In genomic region chr4:6687947-6688878, GRCh38 we compare ENCODE assay signal across 8 cellular contexts. TPM values are rescaled to one million over a fixed set of nuclear protein-coding genes. Genes with fewer than 3 reads are reported as not detected.
A peak's percentile ranks its signal among the peaks of the same experiment; 100 is the strongest.
DNase-seq lines count a peak whose midpoint lies in the region; ATAC-seq and TF ChIP-seq lines count a peak whose summit lies in the region.

No MANE protein-coding gene starts in this region.

- H3K4me3 Mint-ChIP-seq in activated CD4-positive, alpha-beta T cell treated with anti-CD3 and anti-CD28 coated beads, Interleukin-2, amount 10 ng/mL, durations not matched to agents 7 days and 5 days, result peak overlapping the region; percentile 84
- H3K4me3 Mint-ChIP-seq in T-cell (peak overlapping the region; percentile 73 to 90 (median 79)), type B pancreatic cell (peak overlapping the region; percentile 65), WTC11 (no peak overlapping the region)

- ATAC-seq in T-cell (replicated peaks in 1 of 4), result no peak
- ATAC-seq in WTC11, result no peak; the same call in 1 of the 2 replicates

- peak overlapping the region; percentile 63 for H3K4me2 ChIP-seq in hepatocyte

- H3K36me3 ChIP-seq in hepatocyte (replicated peaks; ENCODE audit: insufficient read depth, low read depth), result no peaks in the 10 kb centered on the region

- peak overlapping the region; percentile 10 for H2AFZ ChIP-seq in hepatocyte

- DNase-seq in activated CD4-positive, alpha-beta T cell treated with anti-CD3 and anti-CD28 coated beads, Interleukin-2, amount 10 ng/mL, durations not matched to agents 7 days and 5 days, result no peak
- no peak for DNase-seq in activated CD4-positive, alpha-beta T cell treated with anti-CD3 and anti-CD28 coated beads, Interleukin-2, amount 50 U/mL, for 48 hours
- DNase-seq in T-cell (no peak), hepatocyte (ENCODE audit: low spot score) (peak; percentile 70), type B pancreatic cell (ENCODE audit: extremely low spot score, unreplicated experiment) (no peak), DMS153 treated with DMSO at 0.1 percent for 48 hours (lab: John Stamatoyannopoulos, UW; ENCODE audit: unreplicated experiment) (no peak), WTC11 (ENCODE audit: low spot score) (no peak), COR-L47 (lab: John Stamatoyannopoulos, UW) (no peak)

- H3K4me3 ChIP-seq in hepatocyte, result no peak overlapping the region

- TF ChIP-seq CTCF in hepatocyte (IDR thresholded peaks at IDR 0.05; ENCODE audit: poor library complexity) (peak; percentile 17), type B pancreatic cell (conservative IDR thresholded peaks at IDR 0.05) (peak; percentile 35), WTC11 (IDR thresholded peaks at IDR 0.05) (no peak)

- H3K79me2 ChIP-seq in hepatocyte, result peaks cover 10% of the 10 kb centered on the region

- H4K20me1 ChIP-seq in hepatocyte (ENCODE audit: insufficient read depth, poor library complexity, severe bottlenecking), result no peaks in the 10 kb centered on the region

- no peaks in the 10 kb centered on the region for H3K9me2 ChIP-seq in hepatocyte (replicated peaks; ENCODE audit: insufficient read depth)

- no peaks in the 10 kb centered on the region for H3K27me3 Mint-ChIP-seq in activated CD4-positive, alpha-beta T cell treated with anti-CD3 and anti-CD28 coated beads, Interleukin-2, amount 10 ng/mL, durations not matched to agents 7 days and 5 days
- no peaks in the 10 kb centered on the region for H3K27me3 Mint-ChIP-seq in T-cell
- no peaks in the 10 kb centered on the region for H3K27me3 Mint-ChIP-seq in type B pancreatic cell
- peaks cover 4% of the 10 kb centered on the region; the same call in 1 of the 2 replicates for H3K27me3 Mint-ChIP-seq in WTC11 (ENCODE audit: low read depth)

- H3K4me1 Mint-ChIP-seq in activated CD4-positive, alpha-beta T cell treated with anti-CD3 and anti-CD28 coated beads, Interleukin-2, amount 10 ng/mL, durations not matched to agents 7 days and 5 days, result peaks cover 77% of the 10 kb centered on the region
- H3K4me1 Mint-ChIP-seq in T-cell (peaks cover 48 to 74% (median 69%) of the 10 kb centered on the region in 3 donors), type B pancreatic cell (ENCODE audit: unreplicated experiment) (peaks cover 28% of the 10 kb centered on the region), WTC11 (peaks cover 27% of the 10 kb centered on the region)

- peaks cover 37% of the 10 kb centered on the region for H3K4me1 ChIP-seq in hepatocyte (ENCODE audit: insufficient read depth)

- peaks cover 33% of the 10 kb centered on the region for H3K36me3 Mint-ChIP-seq in activated CD4-positive, alpha-beta T cell treated with anti-CD3 and anti-CD28 coated beads, Interleukin-2, amount 10 ng/mL, durations not matched to agents 7 days and 5 days (ENCODE audit: low read depth)
- H3K36me3 Mint-ChIP-seq in T-cell (peaks cover 2% of the 10 kb centered on the region), type B pancreatic cell (peaks cover 3% of the 10 kb centered on the region), WTC11 (no peaks in the 10 kb centered on the region)

- POLR2A ChIA-PET in activated CD4-positive, alpha-beta T cell treated with anti-CD3 and anti-CD28 coated beads, Interleukin-2, amount 10 ng/mL, durations not matched to agents 7 days and 5 days (lab: Charles Lee), result interaction anchor here (0.6 to 1.0 kb wide), 2 partner anchors 13 kb away, joined by 3 to 4 read pairs; no protein-coding TSS in a partner anchor
- POLR2A ChIA-PET in T-cell (lab: Charles Lee) (interaction anchor here (0.9 to 1.2 kb wide), 2 partner anchors 14 to 105 kb away, joined by 3 to 4 read pairs; no protein-coding TSS in a partner anchor), WTC11 (lab: Charles Lee) (no interaction called here)

- no peaks in the 10 kb centered on the region for H3K9me3 Mint-ChIP-seq in activated CD4-positive, alpha-beta T cell treated with anti-CD3 and anti-CD28 coated beads, Interleukin-2, amount 10 ng/mL, durations not matched to agents 7 days and 5 days
- no peaks in the 10 kb centered on the region for H3K9me3 Mint-ChIP-seq in T-cell
- no peaks in the 10 kb centered on the region for H3K9me3 Mint-ChIP-seq in type B pancreatic cell
- peaks cover 5% of the 10 kb centered on the region for H3K9me3 Mint-ChIP-seq in WTC11

- no peaks in the 10 kb centered on the region for H3K27me3 ChIP-seq in hepatocyte

- no peaks in the 10 kb centered on the region for H3K9me3 ChIP-seq in hepatocyte (ENCODE audit: low read depth)

- CTCF ChIA-PET in activated CD4-positive, alpha-beta T cell treated with anti-CD3 and anti-CD28 coated beads, Interleukin-2, amount 10 ng/mL, durations not matched to agents 7 days and 5 days (lab: Charles Lee), result interaction anchor here (0.8 to 3.5 kb wide), 4 partner anchors 7 to 14 kb away, joined by 3 to 17 read pairs (median 10); a partner anchor contains a TSS
- CTCF ChIA-PET in T-cell (lab: Charles Lee), result interaction anchor here in 1 of 2 donors (1.0 to 4.0 kb wide), 3 partner anchors 13 to 29 kb away, joined by 3 to 52 read pairs (median 10); partner anchors contain the start of gene BLOC1S4
- CTCF ChIA-PET in WTC11 (lab: Charles Lee), result interaction anchor here (0.6 to 5.1 kb wide), 12 partner anchors 13 to 992 kb away, joined by 3 to 56 read pairs (median 4); partner anchors contain the start of genes MAN2B2, MRFAP1 and MRFAP1L1

- H3K27ac ChIP-seq in hepatocyte, result peak overlapping the region; percentile 94

- 77% methylated on average over 24 of the region's 24 CpGs for WGBS in hepatocyte (ENCODE audit: low lambda C conversion rate, missing lambda C conversion rate)

- peak overlapping the region; percentile 96 for H3K27ac Mint-ChIP-seq in activated CD4-positive, alpha-beta T cell treated with anti-CD3 and anti-CD28 coated beads, Interleukin-2, amount 10 ng/mL, durations not matched to agents 7 days and 5 days
- H3K27ac Mint-ChIP-seq in T-cell (peak overlapping the region; percentile 99 to 100), type B pancreatic cell (peak overlapping the region; percentile 95), WTC11 (no peak overlapping the region)

TF ChIP-seq in WTC11, 78 proteins besides CTCF, POLR2A, EP300 and RAD21:
- TF ChIP-seq MXD4 (CRISPR knock-in tag; IDR thresholded peaks at IDR 0.05; ENCODE audit: borderline replicate concordance) (no peak), ZNF317 (CRISPR knock-in tag; IDR thresholded peaks at IDR 0.05; ENCODE audit: borderline replicate concordance, low read depth) (no peak), MAX (CRISPR knock-in tag; IDR thresholded peaks at IDR 0.05) (no peak)

RNA-seq across cellular contexts. Expression of gene S100P, which starts 5.5 kb away (rescaled TPM):
- total RNA-seq in activated CD4-positive, alpha-beta T cell treated with anti-CD3 and anti-CD28 coated beads, Interleukin-2, amount 10 ng/mL, durations not matched to agents 7 days and 5 days, result 1 to 10 TPM; 5.3 to 7.2 TPM
- total RNA-seq in T-cell (1 to 10 TPM in 3 of 5 donors, under 1 TPM in 1, not detected in 1; 0.70 to 3.8 (median 1.9) TPM), hepatocyte (9.2 and 36.6 TPM in 2 replicates), type B pancreatic cell (ENCODE audit: low replicate concordance) (58.9 and 80.8 TPM in 2 replicates), WTC11 (2021) (0.55 TPM in 1 of 3 replicates, not detected in the others)
- 51.6 and 99.1 TPM in 2 replicates for polyA plus RNA-seq in hepatocyte

RNA-seq across cellular contexts. Expression of gene MRFAP1L1, which starts 21.5 kb away (rescaled TPM):
- 10 to 100 TPM; 74.5 to 74.9 TPM for total RNA-seq in activated CD4-positive, alpha-beta T cell treated with anti-CD3 and anti-CD28 coated beads, Interleukin-2, amount 10 ng/mL, durations not matched to agents 7 days and 5 days
- total RNA-seq in T-cell (100 to 1,000 TPM in 3 of 5 donors, 10 to 100 TPM in 2; 28.8 to 121 (median 112) TPM), hepatocyte (84.9 and 86.4 TPM in 2 replicates), type B pancreatic cell (ENCODE audit: low replicate concordance) (61.3 and 73.0 TPM in 2 replicates), WTC11 (2021) (52.0 to 56.9 TPM (median 54.4 TPM) in 3 replicates)
- polyA plus RNA-seq in hepatocyte, result 55.1 and 60.8 TPM in 2 replicates

RNA-seq across cellular contexts. Expression of gene BLOC1S4, which starts 27.8 kb away (rescaled TPM):
- 10 to 100 TPM; 16.6 to 17.6 TPM for total RNA-seq in activated CD4-positive, alpha-beta T cell treated with anti-CD3 and anti-CD28 coated beads, Interleukin-2, amount 10 ng/mL, durations not matched to agents 7 days and 5 days
- 10 to 100 TPM; 20.7 to 41.9 (median 36.6) TPM for total RNA-seq in T-cell
- total RNA-seq in hepatocyte, result 29.4 and 33.3 TPM in 2 replicates
- 50.1 and 60.0 TPM in 2 replicates for polyA plus RNA-seq in hepatocyte
- 19.1 and 21.4 TPM in 2 replicates for total RNA-seq in type B pancreatic cell (ENCODE audit: low replicate concordance)
- 21.4 to 23.4 TPM (median 21.9 TPM) in 3 replicates for total RNA-seq in WTC11 (2021)

RNA-seq across cellular contexts. Expression of gene MRFAP1, which starts 47.7 kb away (rescaled TPM):
- total RNA-seq in activated CD4-positive, alpha-beta T cell treated with anti-CD3 and anti-CD28 coated beads, Interleukin-2, amount 10 ng/mL, durations not matched to agents 7 days and 5 days, result 100 to 1,000 TPM in 1 of 2 experiments, 10 to 100 TPM in 1; 91.3 to 107 TPM
- total RNA-seq in T-cell, result 100 to 1,000 TPM; 138 to 169 (median 138) TPM
- 221 and 238 TPM in 2 replicates for total RNA-seq in hepatocyte
- 225 and 256 TPM in 2 replicates for polyA plus RNA-seq in hepatocyte
- total RNA-seq in type B pancreatic cell (ENCODE audit: low replicate concordance), result 234 and 293 TPM in 2 replicates
- 296 to 319 TPM (median 303 TPM) in 3 replicates for total RNA-seq in WTC11 (2021)
